ENCODE assay signal across 17 cellular contexts in genomic region chr22:42918500-42918899, GRCh38.
DNase-seq lines count a peak whose midpoint lies in the region; ATAC-seq and TF ChIP-seq lines count a peak whose summit lies in the region.
"Had no signal": no experiment of that assay in that cellular context is flagged by ENCODE, and none has a peak within 500 bp of the region (broad histone marks: within the 10 kb centered on the region; RNA-seq: fewer than 3 reads in every experiment).

No MANE protein-coding gene starts in this region.

- no peak overlapping the region for H3K4me2 ChIP-seq in smooth muscle cell

- TF ChIP-seq CTCF in RWPE1 (conservative IDR thresholded peaks at IDR 0.05; ENCODE audit: low read depth) (no peak), smooth muscle cell (IDR thresholded peaks at IDR 0.05; ENCODE audit: borderline replicate concordance, insufficient read depth, poor library complexity, severe bottlenecking) (no peak)

- H3K4me3 ChIP-seq in smooth muscle cell, result no peak overlapping the region
- H3K4me3 ChIP-seq: colonic mucosa, Peyer's patch had no signal

- peak; percentile 30 for DNase-seq in NCI-H2196 (lab: John Stamatoyannopoulos, UW; ENCODE audit: unreplicated experiment)
- DNase-seq in NCI-H2196 treated with DMSO at 0.1 percent for 48 hours (lab: John Stamatoyannopoulos, UW; ENCODE audit: unreplicated experiment), result no peak
- peak; percentile 71 for DNase-seq in RWPE1 (ENCODE audit: low spot score)
- DNase-seq in smooth muscle cell (lab: John Stamatoyannopoulos, UW; ENCODE audit: unreplicated experiment), result no peak
- DNase-seq in T1000 (lab: John Stamatoyannopoulos, UW), result no peak
- DNase-seq: CD4-positive, alpha-beta T cell; colonic mucosa; KBM-7; kidney glomerular epithelial cell; natural killer cell; NCI-H1092 treated with DMSO at 0.1 percent for 48 hours; small intestine had no signal

- H3K27me3 ChIP-seq in smooth muscle cell (ENCODE audit: low read depth), result no peaks in the 10 kb centered on the region
- H3K27me3 ChIP-seq: colonic mucosa, Peyer's patch had no signal

- CTCF ChIA-PET in RWPE1 (lab: Yijun Ruan, JAX), result interaction anchor here (0.6 kb wide), 1 partner anchor 22 kb away, joined by 4 read pairs; no protein-coding TSS in a partner anchor

- H3F3A ChIP-seq in smooth muscle cell (ENCODE audit: low read depth), result no peaks in the 10 kb centered on the region

- ATAC-seq in esophagus mucosa, result peak; percentile 18
- no peak for ATAC-seq in GM18511 (IDR thresholded peaks at IDR 0.05; ENCODE audit: unreplicated experiment)
- no peak for ATAC-seq in GM19463 (IDR thresholded peaks at IDR 0.05; ENCODE audit: unreplicated experiment)
- ATAC-seq: SK-N-SH treated with all-trans-retinoic acid at 6 μM for 48 hours had no signal

- POLR2A ChIA-PET in RWPE1 (lab: Yijun Ruan, JAX; ENCODE audit: low non-redundant PET), result no interaction called here

- peaks cover 88% of the 10 kb centered on the region for H3K79me2 ChIP-seq in smooth muscle cell (ENCODE audit: low read depth)

- H2AFZ ChIP-seq in smooth muscle cell (ENCODE audit: low read depth), result no peak overlapping the region

- no peaks in the 10 kb centered on the region for H3K9me3 ChIP-seq in smooth muscle cell (replicated peaks; ENCODE audit: low read depth)
- H3K9me3 ChIP-seq: colonic mucosa, Peyer's patch had no signal

- peaks cover 93% of the 10 kb centered on the region for H4K20me1 ChIP-seq in smooth muscle cell (ENCODE audit: low read depth)

- no peak overlapping the region for H3K9ac ChIP-seq in smooth muscle cell (ENCODE audit: low read depth)

- H3K36me3 ChIP-seq in smooth muscle cell (ENCODE audit: low read depth), result no peaks in the 10 kb centered on the region
- H3K36me3 ChIP-seq: colonic mucosa, Peyer's patch had no signal

- peaks cover 4% of the 10 kb centered on the region for H3K4me1 ChIP-seq in smooth muscle cell (ENCODE audit: low read depth)

- H3K27ac ChIP-seq in RWPE1, result peak overlapping the region; percentile 87
- H3K27ac ChIP-seq in smooth muscle cell (ENCODE audit: low read depth), result peak overlapping the region; percentile 70
- H3K27ac ChIP-seq: colonic mucosa, Peyer's patch had no signal

- 70% methylated on average over 4 of the region's 4 CpGs for WGBS in smooth muscle cell (ENCODE audit: low lambda C conversion rate)

Comparison
In these comparisons a context has a peak if more than half of its experiments do, and no peak if none do; other contexts are left out.
1. DNase-seq: peak in NCI-H2196 (single experiment) and RWPE1 (single experiment); none in NCI-H2196 treated with DMSO at 0.1 percent for 48 hours (single experiment), smooth muscle cell (single experiment) and T1000 (single experiment).